Comparison of ENCODE assay signal across 10 cellular contexts in genomic region chr11:126357969-126358762, GRCh38. TPM values are rescaled to one million over a fixed set of nuclear protein-coding genes. Genes with fewer than 3 reads are reported as not detected.
DNase-seq lines count a peak whose midpoint lies in the region; ATAC-seq and TF ChIP-seq lines count a peak whose summit lies in the region.
"Had no signal": no experiment of that assay in that cellular context is flagged by ENCODE, and none has a peak within 500 bp of the region (broad histone marks: within the 10 kb centered on the region; RNA-seq: fewer than 3 reads in every experiment).

No MANE protein-coding gene starts in this region.

- H3K4me3 ChIP-seq in NB4 (ENCODE audit: low read depth, low read length) (peak overlapping the region; percentile 94), esophagus squamous epithelium (peak overlapping the region in 2 of 4 donors; percentile 16 to 90), upper lobe of left lung (peak overlapping the region in 1 of 4 donors; percentile 92)

- DNase-seq in NB4 (ENCODE audit: low read depth) = no peak
- DNase-seq in esophagus squamous epithelium (lab: John Stamatoyannopoulos, UW) = no peak
- DNase-seq in natural killer cell = no peak
- DNase-seq in upper lobe of left lung = no peak
- no peak for DNase-seq in hepatic stellate cell (ENCODE audit: low spot score)
- DNase-seq in KG1 (lab: John Stamatoyannopoulos, UW) = no peak
- no peak for DNase-seq in activated naive CD8-positive, alpha-beta T cell treated with anti-CD3 and anti-CD28 coated beads, Interleukin-2, amount 50 U/mL, for 24 hours
- DNase-seq: amniotic stem cell, DMS79 had no signal

- WGBS in esophagus squamous epithelium, 2 donors = 91 to 95% methylated on average over 10 to 11 of the region's 18 CpGs
- 71 to 81% methylated on average over 15 to 18 of the region's 18 CpGs for WGBS in upper lobe of left lung, 2 donors

- peaks cover 30 to 64% of the 10 kb centered on the region in 2 donors for H3K4me1 Mint-ChIP-seq in natural killer cell
- peaks cover 19% of the 10 kb centered on the region for H3K4me1 Mint-ChIP-seq in activated naive CD8-positive, alpha-beta T cell treated with anti-CD3 and anti-CD28 coated beads, Interleukin-2, amount 50 U/mL, for 24 hours

- peak overlapping the region; percentile 67 to 80 for H3K27ac Mint-ChIP-seq in natural killer cell
- H3K27ac Mint-ChIP-seq in activated naive CD8-positive, alpha-beta T cell treated with anti-CD3 and anti-CD28 coated beads, Interleukin-2, amount 50 U/mL, for 24 hours = no peak overlapping the region

- H3K4me3 Mint-ChIP-seq in natural killer cell = peak overlapping the region; percentile 13
- H3K4me3 Mint-ChIP-seq in activated naive CD8-positive, alpha-beta T cell treated with anti-CD3 and anti-CD28 coated beads, Interleukin-2, amount 50 U/mL, for 24 hours = no peak overlapping the region

- H3K4me1 ChIP-seq in esophagus squamous epithelium (peaks cover 27 to 91% (median 54%) of the 10 kb centered on the region in 3 donors), upper lobe of left lung (peaks cover 12 to 55% (median 35%) of the 10 kb centered on the region in 4 donors)

- H3K27ac ChIP-seq in esophagus squamous epithelium (peak overlapping the region in 3 of 4 donors; percentile 84 to 91 (median 88)), upper lobe of left lung (peak overlapping the region; percentile 73 to 89 (median 84))

- no peaks in the 10 kb centered on the region for H3K9me3 ChIP-seq in esophagus squamous epithelium
- no peaks in the 10 kb centered on the region for H3K9me3 ChIP-seq in upper lobe of left lung

- H3K9me3 Mint-ChIP-seq in natural killer cell = no peaks in the 10 kb centered on the region
- no peaks in the 10 kb centered on the region for H3K9me3 Mint-ChIP-seq in activated naive CD8-positive, alpha-beta T cell treated with anti-CD3 and anti-CD28 coated beads, Interleukin-2, amount 50 U/mL, for 24 hours

- H3K27me3 ChIP-seq in esophagus squamous epithelium = peaks cover 0 to 51% (median 0%) of the 10 kb centered on the region in 4 donors
- H3K27me3 ChIP-seq in upper lobe of left lung = no peaks in the 10 kb centered on the region

- TF ChIP-seq POLR2A in NB4 (IDR thresholded peaks at IDR 0.05; ENCODE audit: extremely low read depth, insufficient read length) (no peak), esophagus squamous epithelium (IDR thresholded peaks at IDR 0.05) (no peak), upper lobe of left lung (IDR thresholded peaks at IDR 0.05) (no peak)

- no peaks in the 10 kb centered on the region for H3K36me3 Mint-ChIP-seq in natural killer cell
- H3K36me3 Mint-ChIP-seq in activated naive CD8-positive, alpha-beta T cell treated with anti-CD3 and anti-CD28 coated beads, Interleukin-2, amount 50 U/mL, for 24 hours (ENCODE audit: low read depth) = no peaks in the 10 kb centered on the region

- ATAC-seq in natural killer cell (no peak), upper lobe of left lung (ENCODE audit: low FRiP score in 2 of 2) (no peak), GM18870 (IDR thresholded peaks at IDR 0.05; ENCODE audit: unreplicated experiment) (no peak)
- no peak for ATAC-seq in activated naive CD8-positive, alpha-beta T cell treated with anti-CD3 and anti-CD28 coated beads, Interleukin-2, amount 50 U/mL, for 24 hours

- intact Hi-C loops in esophagus squamous epithelium (cut with DNase I) (no loop called here), natural killer cell (cut with micrococcal nuclease) (loop anchor here (2.0 kb wide), 1 partner anchor 47 kb away; no protein-coding TSS in a partner anchor)

- H3K27me3 Mint-ChIP-seq in natural killer cell (ENCODE audit: low read depth in 2 of 2) = no peaks in the 10 kb centered on the region
- no peaks in the 10 kb centered on the region for H3K27me3 Mint-ChIP-seq in activated naive CD8-positive, alpha-beta T cell treated with anti-CD3 and anti-CD28 coated beads, Interleukin-2, amount 50 U/mL, for 24 hours

- no peak for TF ChIP-seq CTCF in NB4 (IDR thresholded peaks at IDR 0.05; ENCODE audit: low read depth, low read length)
- TF ChIP-seq CTCF in esophagus squamous epithelium (IDR thresholded peaks at IDR 0.05) = no peak
- no peak for TF ChIP-seq CTCF in natural killer cell (IDR thresholded peaks at IDR 0.05)
- no peak for TF ChIP-seq CTCF in upper lobe of left lung (IDR thresholded peaks at IDR 0.05)

- no peaks in the 10 kb centered on the region for H3K36me3 ChIP-seq in esophagus squamous epithelium
- no peaks in the 10 kb centered on the region for H3K36me3 ChIP-seq in upper lobe of left lung

- no peak for TF ChIP-seq EP300 in upper lobe of left lung (IDR thresholded peaks at IDR 0.05)

RNA-seq across cellular contexts. Expression of gene ST3GAL4, which starts 2.7 kb away (rescaled TPM):
- total RNA-seq in esophagus squamous epithelium (100 to 1,000 TPM in 1 of 4 donors, 10 to 100 TPM in 3; 31.0 to 110 (median 51.2) TPM), natural killer cell (10 to 100 TPM; 43.3 to 57.6 (median 47.3) TPM), upper lobe of left lung (10 to 100 TPM; 20.6 to 47.9 (median 34.0) TPM)

RNA-seq across cellular contexts. Expression of gene DCPS, which starts 54.3 kb away (rescaled TPM):
- total RNA-seq in esophagus squamous epithelium (10 to 100 TPM; 12.0 to 25.7 (median 14.9) TPM), natural killer cell (10 to 100 TPM; 20.1 to 25.8 (median 23.1) TPM), upper lobe of left lung (10 to 100 TPM in 5 of 6 donors, 1 to 10 TPM in 1; 6.3 to 21.4 (median 14.1) TPM)
